ENCODE assay signal across 8 cellular contexts in genomic region chr12:121033625-121034349, GRCh38. TPM values are rescaled to one million over a fixed set of nuclear protein-coding genes. Genes with fewer than 3 reads are reported as not detected.
A peak's percentile ranks its signal among the peaks of the same experiment; 100 is the strongest.
DNase-seq lines count a peak whose midpoint lies in the region; ATAC-seq and TF ChIP-seq lines count a peak whose summit lies in the region.

No MANE protein-coding gene starts in this region.

- H3K27me3 ChIP-seq in brain microvascular endothelial cell (replicated peaks), result no peaks in the 10 kb centered on the region
- no peaks in the 10 kb centered on the region; the same call in 1 of the 2 replicates for H3K27me3 ChIP-seq in SJCRH30

- H3K9me3 ChIP-seq in SJCRH30 (replicated peaks), result no peaks in the 10 kb centered on the region

- H3K27ac ChIP-seq in brain microvascular endothelial cell (no peak overlapping the region), SJCRH30 (no peak overlapping the region)

- no peaks in the 10 kb centered on the region for H3K36me3 ChIP-seq in brain microvascular endothelial cell (replicated peaks)
- H3K36me3 ChIP-seq in SJCRH30, result no peaks in the 10 kb centered on the region

- H3K4me3 ChIP-seq in brain microvascular endothelial cell (ENCODE audit: low read depth, low read length), result no peak overlapping the region
- H3K4me3 ChIP-seq in SJCRH30, result no peak overlapping the region

- peaks cover 10% of the 10 kb centered on the region for H3K4me1 ChIP-seq in SJCRH30

- no peak for TF ChIP-seq CTCF in brain microvascular endothelial cell (IDR thresholded peaks at IDR 0.05; ENCODE audit: low read depth, low read length, missing control alignments)

- in situ Hi-C loops in brain microvascular endothelial cell (cut with HindIII; ENCODE audit: low pct_ligation_motif_present, low sequenced_read_pairs), result no loop called here

- DNase-seq in HK-2 (ENCODE audit: unreplicated experiment) (peak; percentile 37), dedifferentiated amniotic fluid mesenchymal stem cell (ENCODE audit: extremely low spot score) (peak; percentile 21), brain microvascular endothelial cell (no peak), SJCRH30 (no peak)
- DNase-seq in activated CD4-positive, CD25-positive, alpha-beta regulatory T cell treated with anti-CD3 and anti-CD28 coated beads, Interleukin-2, amount 50 U/mL, for 72 hours, result peak; percentile 47
- DNase-seq in stimulated activated CD4-positive, alpha-beta T cell treated with anti-CD3 and anti-CD28 coated beads, Interleukin-4, amount 100 ng/mL, for 48 hours (ENCODE audit: low read depth in 2 of 2), result peak; percentile 29 to 41

- ATAC-seq in HG03457 (IDR thresholded peaks at IDR 0.05; ENCODE audit: unreplicated experiment) (no peak), HG03039 (IDR thresholded peaks at IDR 0.05; ENCODE audit: unreplicated experiment) (no peak)

RNA-seq across cellular contexts. Expression of gene OASL, which starts 5.3 kb away (rescaled TPM):
- total RNA-seq in SJCRH30 (2014; rRNA removed; shearing (Covaris generic)), result not detected in 2 replicates

RNA-seq across cellular contexts. Expression of gene C12orf43, which starts 17.5 kb away (rescaled TPM):
- 17.2 and 18.9 TPM in 2 replicates for total RNA-seq in SJCRH30 (2014; rRNA removed; shearing (Covaris generic))

RNA-seq across cellular contexts. Expression of gene HNF1A, which starts 55.4 kb away (rescaled TPM):
- total RNA-seq in SJCRH30 (2014; rRNA removed; shearing (Covaris generic)), result 0.04 and 0.10 TPM in 2 replicates

Comparison
In these comparisons a context has a peak if more than half of its experiments do, and no peak if none do; other contexts are left out.
1. DNase-seq: peak in HK-2 (single experiment), activated CD4-positive, CD25-positive, alpha-beta regulatory T cell treated with anti-CD3 and anti-CD28 coated beads, Interleukin-2, amount 50 U/mL, for 72 hours (single experiment), dedifferentiated amniotic fluid mesenchymal stem cell (single experiment) and stimulated activated CD4-positive, alpha-beta T cell treated with anti-CD3 and anti-CD28 coated beads, Interleukin-4, amount 100 ng/mL, for 48 hours (2 of 2); none in brain microvascular endothelial cell (single experiment) and SJCRH30 (0 of 2).